11 cellular contexts compared by ENCODE assay signal in genomic region chr19:29623726-29624488, GRCh38. TPM values are rescaled to one million over a fixed set of nuclear protein-coding genes. Genes with fewer than 3 reads are reported as not detected.
DNase-seq lines count a peak whose midpoint lies in the region; TF ChIP-seq lines count a peak whose summit lies in the region.
"Had no signal": no experiment of that assay in that cellular context is flagged by ENCODE, and none has a peak within 500 bp of the region (broad histone marks: within the 10 kb centered on the region; RNA-seq: fewer than 3 reads in every experiment).

No MANE protein-coding gene starts in this region.

- peak overlapping the region; percentile 66 for H3K27ac Mint-ChIP-seq in activated T-helper 1 cell treated with anti-CD3 and anti-CD28 coated beads, Interleukin-12 subunit alpha, Interleukin-12 subunit beta, Interleukin-2, Interleukin-4 antibody, amounts not matched to agents 30 ng/mL and 10 ng/mL and 1 ng/mL, durations not matched to agents 14 hours and 24 hours and 36 hours
- H3K27ac Mint-ChIP-seq in neural progenitor cell: peak overlapping the region; percentile 81

- H3K4me2 ChIP-seq in neural progenitor cell: no peak overlapping the region

- no peaks in the 10 kb centered on the region for H4K20me1 ChIP-seq in neural progenitor cell (ENCODE audit: low read depth)

- peak; percentile 47 to 59 (median 58) for DNase-seq in stimulated activated CD4-positive, alpha-beta T cell treated with anti-CD3 and anti-CD28 coated beads, Interleukin-12 subunit alpha, Interleukin-12 subunit beta, amount 100 ng/mL, for 48 hours (ENCODE audit: low read depth in 2 of 3, low spot score in 1 of 3)
- no peak for DNase-seq in stimulated activated CD4-positive, alpha-beta T cell treated with anti-CD3 and anti-CD28 coated beads, Interleukin-12 subunit alpha, Interleukin-12 subunit beta, amount 100 ng/mL, for 4 hours
- peak; percentile 27 for DNase-seq in activated T-helper 1 cell treated with anti-CD3 and anti-CD28 coated beads, Interleukin-12 subunit alpha, Interleukin-12 subunit beta, Interleukin-2, Interleukin-4 antibody, amounts not matched to agents 30 ng/mL and 10 ng/mL and 1 ng/mL, durations not matched to agents 14 hours and 24 hours and 36 hours (ENCODE audit: low spot score)
- DNase-seq in neural progenitor cell (ENCODE audit: low spot score) (no peak), GM13976 (ENCODE audit: low spot score) (no peak), BE2C (no peak), DMS 273 (lab: John Stamatoyannopoulos, UW; ENCODE audit: unreplicated experiment) (no peak), HuH-7 (ENCODE audit: low spot score) (no peak)
- DNase-seq: body of pancreas, NCI-H1092, thyroid gland had no signal

- H3K27ac ChIP-seq in neural progenitor cell: no peak overlapping the region
- H3K27ac ChIP-seq: thyroid gland had no signal

- no peaks in the 10 kb centered on the region for H3K9me3 ChIP-seq in neural progenitor cell (ENCODE audit: low read depth)
- no peaks in the 10 kb centered on the region for H3K9me3 ChIP-seq in BE2C
- H3K9me3 ChIP-seq: body of pancreas, thyroid gland had no signal

- peak overlapping the region; percentile 60 for H3K4me3 Mint-ChIP-seq in activated T-helper 1 cell treated with anti-CD3 and anti-CD28 coated beads, Interleukin-12 subunit alpha, Interleukin-12 subunit beta, Interleukin-2, Interleukin-4 antibody, amounts not matched to agents 30 ng/mL and 10 ng/mL and 1 ng/mL, durations not matched to agents 14 hours and 24 hours and 36 hours
- H3K4me3 Mint-ChIP-seq in neural progenitor cell: peak overlapping the region; percentile 38

- H3K27me3 ChIP-seq in neural progenitor cell (no peaks in the 10 kb centered on the region), BE2C (peaks cover 8% of the 10 kb centered on the region)
- H3K27me3 ChIP-seq: body of pancreas, thyroid gland had no signal

- in situ Hi-C loops in GM13976 (cut with MboI; ENCODE audit: low sequenced_read_pairs, unreplicated experiment): no loop called here

- intact Hi-C loops in activated T-helper 1 cell treated with anti-CD3 and anti-CD28 coated beads, Interleukin-12 subunit alpha, Interleukin-12 subunit beta, Interleukin-2, Interleukin-4 antibody, amounts not matched to agents 30 ng/mL and 10 ng/mL and 1 ng/mL, durations not matched to agents 14 hours and 24 hours and 36 hours (cut with micrococcal nuclease): no loop called here

- peaks cover 2% of the 10 kb centered on the region for H3K27me3 Mint-ChIP-seq in activated T-helper 1 cell treated with anti-CD3 and anti-CD28 coated beads, Interleukin-12 subunit alpha, Interleukin-12 subunit beta, Interleukin-2, Interleukin-4 antibody, amounts not matched to agents 30 ng/mL and 10 ng/mL and 1 ng/mL, durations not matched to agents 14 hours and 24 hours and 36 hours (ENCODE audit: insufficient read depth)
- H3K27me3 Mint-ChIP-seq in neural progenitor cell (ENCODE audit: insufficient read depth, low read depth): peaks cover 13% of the 10 kb centered on the region

- TF ChIP-seq CTCF in neural progenitor cell (IDR thresholded peaks at IDR 0.05) (no peak), GM13976 (IDR thresholded peaks at IDR 0.05; ENCODE audit: borderline replicate concordance, control extremely low read depth, extremely low read depth, insufficient read depth, missing control alignments) (no peak), BE2C (IDR thresholded peaks at IDR 0.05; ENCODE audit: low read depth, low read length) (no peak)

- H2AFZ ChIP-seq in neural progenitor cell (replicated peaks): no peak overlapping the region

- H3K36me3 ChIP-seq in neural progenitor cell (no peaks in the 10 kb centered on the region), BE2C (no peaks in the 10 kb centered on the region)
- H3K36me3 ChIP-seq: thyroid gland had no signal

- H3K4me1 ChIP-seq in neural progenitor cell (peaks cover 7% of the 10 kb centered on the region), BE2C (no peaks in the 10 kb centered on the region)
- H3K4me1 ChIP-seq: thyroid gland had no signal

- no peaks in the 10 kb centered on the region for H3K36me3 Mint-ChIP-seq in activated T-helper 1 cell treated with anti-CD3 and anti-CD28 coated beads, Interleukin-12 subunit alpha, Interleukin-12 subunit beta, Interleukin-2, Interleukin-4 antibody, amounts not matched to agents 30 ng/mL and 10 ng/mL and 1 ng/mL, durations not matched to agents 14 hours and 24 hours and 36 hours (ENCODE audit: low read depth)
- no peaks in the 10 kb centered on the region for H3K36me3 Mint-ChIP-seq in neural progenitor cell

- peaks cover 43% of the 10 kb centered on the region for H3K4me1 Mint-ChIP-seq in activated T-helper 1 cell treated with anti-CD3 and anti-CD28 coated beads, Interleukin-12 subunit alpha, Interleukin-12 subunit beta, Interleukin-2, Interleukin-4 antibody, amounts not matched to agents 30 ng/mL and 10 ng/mL and 1 ng/mL, durations not matched to agents 14 hours and 24 hours and 36 hours (ENCODE audit: low read depth)
- peaks cover 27% of the 10 kb centered on the region for H3K4me1 Mint-ChIP-seq in neural progenitor cell

- no peak overlapping the region for H3K9ac ChIP-seq in neural progenitor cell

- H3K9me3 Mint-ChIP-seq in activated T-helper 1 cell treated with anti-CD3 and anti-CD28 coated beads, Interleukin-12 subunit alpha, Interleukin-12 subunit beta, Interleukin-2, Interleukin-4 antibody, amounts not matched to agents 30 ng/mL and 10 ng/mL and 1 ng/mL, durations not matched to agents 14 hours and 24 hours and 36 hours: no peaks in the 10 kb centered on the region
- H3K9me3 Mint-ChIP-seq in neural progenitor cell: no peaks in the 10 kb centered on the region

- H3K4me3 ChIP-seq in neural progenitor cell (no peak overlapping the region), BE2C (ENCODE audit: low read depth, low read length) (no peak overlapping the region)
- H3K4me3 ChIP-seq: body of pancreas, thyroid gland had no signal

- no peaks in the 10 kb centered on the region for H3K79me2 ChIP-seq in neural progenitor cell (ENCODE audit: low read depth)

- peaks cover 21% of the 10 kb centered on the region for H3F3A ChIP-seq in neural progenitor cell (ENCODE audit: low read depth)

RNA-seq across cellular contexts. Expression of gene POP4, which starts 17.8 kb away (rescaled TPM):
- 115 and 119 TPM in 2 replicates for total RNA-seq in activated T-helper 1 cell treated with anti-CD3 and anti-CD28 coated beads, Interleukin-12 subunit alpha, Interleukin-12 subunit beta, Interleukin-2, Interleukin-4 antibody, amounts not matched to agents 30 ng/mL and 10 ng/mL and 1 ng/mL, durations not matched to agents 14 hours and 24 hours and 36 hours
- total RNA-seq in neural progenitor cell (ENCODE audit: low replicate concordance): 41.0 and 77.8 TPM in 2 replicates
- 83.4 TPM for polyA plus RNA-seq in BE2C (2012; ENCODE audit: insufficient read depth, insufficient read length, low read depth)

RNA-seq across cellular contexts. Expression of gene PLEKHF1, which starts 41.4 kb away (rescaled TPM):
- 30.9 and 35.0 TPM in 2 replicates for total RNA-seq in activated T-helper 1 cell treated with anti-CD3 and anti-CD28 coated beads, Interleukin-12 subunit alpha, Interleukin-12 subunit beta, Interleukin-2, Interleukin-4 antibody, amounts not matched to agents 30 ng/mL and 10 ng/mL and 1 ng/mL, durations not matched to agents 14 hours and 24 hours and 36 hours
- 1.2 and 1.4 TPM in 2 replicates for total RNA-seq in neural progenitor cell (ENCODE audit: low replicate concordance)
- 0.79 TPM for polyA plus RNA-seq in BE2C (2012; ENCODE audit: insufficient read depth, insufficient read length, low read depth)

Comparison
In these comparisons a context has a peak if more than half of its experiments do, and no peak if none do; other contexts are left out.
1. DNase-seq: peak in stimulated activated CD4-positive, alpha-beta T cell treated with anti-CD3 and anti-CD28 coated beads, Interleukin-12 subunit alpha, Interleukin-12 subunit beta, amount 100 ng/mL, for 48 hours (3 of 3) and activated T-helper 1 cell treated with anti-CD3 and anti-CD28 coated beads, Interleukin-12 subunit alpha, Interleukin-12 subunit beta, Interleukin-2, Interleukin-4 antibody, amounts not matched to agents 30 ng/mL and 10 ng/mL and 1 ng/mL, durations not matched to agents 14 hours and 24 hours and 36 hours (single experiment); none in stimulated activated CD4-positive, alpha-beta T cell treated with anti-CD3 and anti-CD28 coated beads, Interleukin-12 subunit alpha, Interleukin-12 subunit beta, amount 100 ng/mL, for 4 hours (single experiment), neural progenitor cell (single experiment), GM13976 (single experiment), BE2C (single experiment), DMS 273 (single experiment) and HuH-7 (single experiment).
2. RNA of gene PLEKHF1, which starts 41.4 kb away (total RNA-seq): 30.9 to 35.0 TPM in activated T-helper 1 cell treated with anti-CD3 and anti-CD28 coated beads, Interleukin-12 subunit alpha, Interleukin-12 subunit beta, Interleukin-2, Interleukin-4 antibody, amounts not matched to agents 30 ng/mL and 10 ng/mL and 1 ng/mL, durations not matched to agents 14 hours and 24 hours and 36 hours; 1.2 to 1.4 TPM in neural progenitor cell; every median in the first group is over 10 times any median in the second.